Comparison of ENCODE assay signal across 11 cellular contexts in the genomic region with DNA sequence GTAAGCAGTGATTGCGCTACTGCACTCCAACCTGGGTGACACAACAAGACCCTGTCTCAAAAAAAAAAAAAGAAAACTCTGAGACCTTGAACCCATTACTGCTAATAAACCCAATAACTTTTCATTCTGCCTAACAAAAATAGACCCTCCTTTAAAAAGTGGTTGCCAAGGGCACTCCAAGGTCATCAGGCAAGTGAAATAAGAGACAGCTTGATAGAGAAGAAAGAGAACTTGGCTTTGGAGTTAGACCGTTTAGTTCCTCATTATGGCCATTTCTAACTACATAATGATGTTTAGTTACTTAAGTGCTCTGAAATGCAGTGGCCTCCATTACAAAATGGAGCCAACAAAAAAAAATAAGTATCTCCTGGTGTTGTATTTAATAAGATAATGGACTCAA. TPM values are rescaled to one million over a fixed set of nuclear protein-coding genes. Genes with fewer than 3 reads are reported as not detected.
A peak's percentile ranks its signal among the peaks of the same experiment; 100 is the strongest.
DNase-seq lines count a peak whose midpoint lies in the region; ATAC-seq, FAIRE-seq and TF ChIP-seq lines count a peak whose summit lies in the region.
"Had no signal": no experiment of that assay in that cellular context is flagged by ENCODE, and none has a peak within 500 bp of the region (broad histone marks: within the 10 kb centered on the region; RNA-seq: fewer than 3 reads in every experiment).

No MANE protein-coding gene starts in this region.

- no peak overlapping the region for H3K27ac ChIP-seq in GM12878 (ENCODE audit: control insufficient read depth, insufficient read depth)

- H3K27ac Mint-ChIP-seq in activated naive CD4-positive, alpha-beta T cell treated with anti-CD3 and anti-CD28 coated beads, Interleukin-2, amount 50 U/mL, for 24 hours: peak overlapping the region; percentile 90
- H3K27ac Mint-ChIP-seq in type B pancreatic cell: peak overlapping the region; percentile 72

- intact Hi-C loops in GM12878 (cut with micrococcal nuclease; ENCODE audit: unreplicated experiment): no loop called here

- CTCF ChIA-PET in GM12878 (lab: Yijun Ruan, JAX): interaction anchor here (1.1 to 1.5 kb wide), 4 partner anchors 14 to 55 kb away, joined by 3 to 5 read pairs (median 4); partner anchors contain the start of gene PHLDA1

- H3K27me3 Mint-ChIP-seq in activated naive CD4-positive, alpha-beta T cell treated with anti-CD3 and anti-CD28 coated beads, Interleukin-2, amount 50 U/mL, for 24 hours: no peaks in the 10 kb centered on the region
- H3K27me3 Mint-ChIP-seq in type B pancreatic cell: no peaks in the 10 kb centered on the region

- no peak overlapping the region for H3K4me3 Mint-ChIP-seq in activated naive CD4-positive, alpha-beta T cell treated with anti-CD3 and anti-CD28 coated beads, Interleukin-2, amount 50 U/mL, for 24 hours
- no peak overlapping the region for H3K4me3 Mint-ChIP-seq in type B pancreatic cell

- H3K4me2 ChIP-seq in GM12878 (ENCODE audit: control insufficient read depth, insufficient read depth): no peak overlapping the region

- 77% methylated on average over 2 of the region's 2 CpGs for WGBS in GM12878 (ENCODE audit: insufficient coverage, insufficient replicate concordance, low lambda C conversion rate, missing lambda C conversion rate)

- SMC1A ChIA-PET in GM12878 (lab: Charles Lee; ENCODE audit: uncharacterized antibody, unreplicated experiment): interaction anchor here (0.7 to 14.9 kb wide), 8 partner anchors 9 to 334 kb away, joined by 3 to 327 read pairs (median 6); partner anchors contain the start of gene PHLDA1

- TF ChIP-seq POLR2A in GM12878 (IDR thresholded peaks at IDR 0.05; ENCODE audit: low read depth, low read length): no peak

- H2AFZ ChIP-seq in GM12878 (ENCODE audit: control insufficient read depth, low read depth, low read length): no peak overlapping the region

- no peaks in the 10 kb centered on the region for H3K9me3 Mint-ChIP-seq in activated naive CD4-positive, alpha-beta T cell treated with anti-CD3 and anti-CD28 coated beads, Interleukin-2, amount 50 U/mL, for 24 hours
- no peaks in the 10 kb centered on the region for H3K9me3 Mint-ChIP-seq in type B pancreatic cell

- TF ChIP-seq RAD21 in GM12878 (IDR thresholded peaks at IDR 0.05; ENCODE audit: insufficient read depth, low read depth, low read length): no peak

- peaks cover 10% of the 10 kb centered on the region for H3K36me3 Mint-ChIP-seq in activated naive CD4-positive, alpha-beta T cell treated with anti-CD3 and anti-CD28 coated beads, Interleukin-2, amount 50 U/mL, for 24 hours
- H3K36me3 Mint-ChIP-seq in type B pancreatic cell: no peaks in the 10 kb centered on the region

- peaks cover 21% of the 10 kb centered on the region for H3K4me1 ChIP-seq in GM12878 (ENCODE audit: control insufficient read depth, insufficient read depth, low read length)

- FAIRE-seq in GM12878 (lab: Jason Lieb, UNC): no peak

- TF ChIP-seq CTCF in GM12878 (IDR thresholded peaks at IDR 0.05 in 2 of 3, conservative IDR thresholded peaks at IDR 0.05 in 1 of 3; ENCODE audit: control insufficient read depth in 2 of 3, extremely low read depth in 1 of 3, insufficient read depth in 1 of 3, low read depth in 3 of 3, low read length in 3 of 3) (no peak), type B pancreatic cell (conservative IDR thresholded peaks at IDR 0.05) (no peak), omental fat pad (IDR thresholded peaks at IDR 0.05) (no peak)

- ATAC-seq in GM12878: no peak
- ATAC-seq in omental fat pad (ENCODE audit: low FRiP score): no peak
- ATAC-seq in GM19023 (IDR thresholded peaks at IDR 0.05; ENCODE audit: unreplicated experiment): no peak

- H3K27me3 ChIP-seq in GM12878 (replicated peaks in 1 of 2; ENCODE audit: control insufficient read depth in 2 of 2, insufficient read depth in 2 of 2, low read length in 1 of 2): no peaks in the 10 kb centered on the region

- DNase-seq in activated naive CD4-positive, alpha-beta T cell treated with Interleukin-2 at 50 U/mL for 16 hours: no peak
- peak; percentile 83 for DNase-seq in NCI-H2227 treated with DMSO at 0.1 percent for 48 hours (lab: John Stamatoyannopoulos, UW)
- no peak for DNase-seq in GM12878 (ENCODE audit: low read depth, low spot score)
- no peak for DNase-seq in type B pancreatic cell (ENCODE audit: extremely low spot score, unreplicated experiment)
- no peak for DNase-seq in omental fat pad (ENCODE audit: low spot score)
- no peak for DNase-seq in amygdala (lab: John Stamatoyannopoulos, UW)
- DNase-seq: dermis blood vessel endothelial cell; EL; stimulated activated naive CD4-positive, alpha-beta T cell had no signal

- in situ Hi-C loops in GM12878 (cut with MboI): no loop called here

- H3K9me3 ChIP-seq in GM12878 (replicated peaks; ENCODE audit: control insufficient read depth, insufficient read depth, low read length): no peaks in the 10 kb centered on the region

- RAD21 ChIA-PET in GM12878 (lab: Charles Lee; ENCODE audit: unreplicated experiment): interaction anchor here (1.6 kb wide), 1 partner anchor 55 kb away, joined by 4 read pairs; no protein-coding TSS in a partner anchor

- POLR2A ChIA-PET in GM12878 (lab: Charles Lee): interaction anchor here (0.6 to 1.9 kb wide), 5 partner anchors 9 to 87 kb away, joined by 3 to 6 read pairs (median 4); no protein-coding TSS in a partner anchor

- H3K79me2 ChIP-seq in GM12878 (ENCODE audit: control insufficient read depth, insufficient read depth, low read length): no peaks in the 10 kb centered on the region

- no peak overlapping the region for H3K4me3 ChIP-seq in GM12878

- peaks cover 66% of the 10 kb centered on the region for H3K4me1 Mint-ChIP-seq in activated naive CD4-positive, alpha-beta T cell treated with anti-CD3 and anti-CD28 coated beads, Interleukin-2, amount 50 U/mL, for 24 hours
- H3K4me1 Mint-ChIP-seq in type B pancreatic cell (ENCODE audit: unreplicated experiment): peaks cover 38% of the 10 kb centered on the region

- no peak for TF ChIP-seq EP300 in GM12878 (IDR thresholded peaks at IDR 0.05; ENCODE audit: borderline replicate concordance in 1 of 2, control insufficient read depth in 1 of 2, low read depth in 2 of 2, low read length in 2 of 2)

- BruUV-seq in GM12878 (replicated peaks; lab: Mats Ljungman, UMichigan): no TSS peak

- H3K9ac ChIP-seq in GM12878 (ENCODE audit: control insufficient read depth, insufficient read depth, low read length): no peak overlapping the region

- no peaks in the 10 kb centered on the region for H3K36me3 ChIP-seq in GM12878 (ENCODE audit: control insufficient read depth in 2 of 2, insufficient read depth in 2 of 2, low read length in 1 of 2)

- no peaks in the 10 kb centered on the region for H4K20me1 ChIP-seq in GM12878 (ENCODE audit: control insufficient read depth, insufficient read depth)

TF ChIP-seq in GM12878, 131 proteins besides CTCF, POLR2A, EP300 and RAD21:
- no peak for TF ChIP-seq RBBP5 (conservative IDR thresholded peaks at IDR 0.05)
- TF ChIP-seq ZBED1 (IDR thresholded peaks at IDR 0.05; ENCODE audit: borderline replicate concordance): no peak
- no peak for TF ChIP-seq ZNF384 (IDR thresholded peaks at IDR 0.05; ENCODE audit: borderline replicate concordance, low read depth, low read length)
- TF ChIP-seq ESRRA (IDR thresholded peaks at IDR 0.05; ENCODE audit: low read length): peak; percentile 67; the same call in 1 of the 2 replicates
- TF ChIP-seq, protein P1, sequence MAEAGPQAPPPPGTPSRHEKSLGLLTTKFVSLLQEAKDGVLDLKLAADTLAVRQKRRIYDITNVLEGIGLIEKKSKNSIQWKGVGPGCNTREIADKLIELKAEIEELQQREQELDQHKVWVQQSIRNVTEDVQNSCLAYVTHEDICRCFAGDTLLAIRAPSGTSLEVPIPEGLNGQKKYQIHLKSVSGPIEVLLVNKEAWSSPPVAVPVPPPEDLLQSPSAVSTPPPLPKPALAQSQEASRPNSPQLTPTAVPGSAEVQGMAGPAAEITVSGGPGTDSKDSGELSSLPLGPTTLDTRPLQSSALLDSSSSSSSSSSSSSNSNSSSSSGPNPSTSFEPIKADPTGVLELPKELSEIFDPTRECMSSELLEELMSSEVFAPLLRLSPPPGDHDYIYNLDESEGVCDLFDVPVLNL (IDR thresholded peaks at IDR 0.05; ENCODE audit: low read depth, low read length): no peak
- no peak for TF ChIP-seq STAT1 (conservative IDR thresholded peaks at IDR 0.05)

RNA-seq across cellular contexts. Expression of gene PHLDA1, which starts 55.9 kb away (rescaled TPM):
- 6.9 and 7.3 TPM in 2 replicates for total RNA-seq in GM12878 (2013; cell fraction: nucleolus; rRNA removed)
- total RNA-seq in GM12878 (2014; rRNA removed) (2.1 and 2.4 TPM in 2 replicates), GM12878 (2014; rRNA removed; fragmentation: Illumina TruSeq; extraction: Trizol) (1.2 and 1.3 TPM in 2 replicates), GM12878 (2021) (2.5 and 2.7 TPM in 2 replicates), type B pancreatic cell (ENCODE audit: low replicate concordance) (67.5 and 108 TPM in 2 replicates), omental fat pad (10 to 100 TPM; 14.5 to 56.1 (median 28.5) TPM)
- 0.18 TPM for polyA plus RNA-seq in GM12878 (2011; ENCODE audit: low read depth)
- polyA plus RNA-seq in GM12878 (2011; rRNA removed) (14.2 and 14.8 TPM in 2 replicates), GM12878 (2014; fragmentation: Illumina TruSeq; extraction: Trizol) (1.3 and 1.6 TPM in 2 replicates), GM12878 (2014; fragmentation: Nextera tagmentation; extraction: Ambion mirVana) (under 1 TPM; 0.66 to 0.87 TPM), GM12878 (2014; rRNA removed) (1.4 and 1.8 TPM in 2 replicates), GM12878 (2016; fragmentation: Nextera tagmentation; extraction: Ambion mirVana) (1 to 10 TPM; 1.3 to 1.4 TPM)
- 8.7 and 10.8 TPM in 2 replicates for polyA plus RNA-seq in GM12878 (2011; cell fraction: cytosol; rRNA removed)
- polyA plus RNA-seq in GM12878 (2011; cell fraction: nucleus; rRNA removed): 8.8 and 12.0 TPM in 2 replicates
- 0.45 and 0.51 TPM in 2 replicates for polyA plus RNA-seq in GM12878 (2012)
- 12.5 and 14.9 TPM in 2 replicates for polyA minus RNA-seq in GM12878 (2011; rRNA and poly(A)+ RNA removed)
- polyA minus RNA-seq in GM12878 (2011; cell fraction: cytosol; rRNA and poly(A)+ RNA removed): 12.2 and 14.1 TPM in 2 replicates
- polyA minus RNA-seq in GM12878 (2011; cell fraction: nucleus; rRNA and poly(A)+ RNA removed): 24.4 and 48.6 TPM in 2 replicates
